Comparison of ENCODE assay signal across 1 cellular context in genomic region chr17:78925662-78926555, GRCh38.
TF ChIP-seq lines count a peak whose summit lies in the region.

No MANE protein-coding gene starts in this region.

TF ChIP-seq in HepG2, 621 proteins besides CTCF, POLR2A, EP300 and RAD21 (continued from another document and continues in another):
- TF ChIP-seq ZUFSP (CRISPR knock-in tag; IDR thresholded peaks at IDR 0.05; ENCODE audit: borderline replicate concordance) (no peak), ASH2L (IDR thresholded peaks at IDR 0.05; ENCODE audit: insufficient read length, low read depth, low read length) (peak; percentile 34), SAP130 (CRISPR knock-in tag; IDR thresholded peaks at IDR 0.05; ENCODE audit: low read depth) (peak; percentile 77), ZBTB43 (CRISPR knock-in tag; conservative IDR thresholded peaks at IDR 0.05) (no peak), CREB3 (CRISPR knock-in tag; IDR thresholded peaks at IDR 0.05) (no peak), NAIF1 (CRISPR knock-in tag; IDR thresholded peaks at IDR 0.05; ENCODE audit: borderline replicate concordance) (no peak), ZNF841 (CRISPR knock-in tag; IDR thresholded peaks at IDR 0.05; ENCODE audit: borderline replicate concordance) (no peak), TCF12 (IDR thresholded peaks at IDR 0.05) (no peak), TCF12 (CRISPR knock-in tag; IDR thresholded peaks at IDR 0.05) (no peak), GATAD2A (CRISPR knock-in tag; IDR thresholded peaks at IDR 0.05) (peak; percentile 51; the same call in 1 of the 2 replicates), PLSCR1 (CRISPR knock-in tag; IDR thresholded peaks at IDR 0.05; ENCODE audit: borderline replicate concordance) (no peak), ZNF20 (CRISPR knock-in tag; IDR thresholded peaks at IDR 0.05) (no peak), RARG (CRISPR knock-in tag; IDR thresholded peaks at IDR 0.05; ENCODE audit: low read depth) (no peak), DR1 (CRISPR knock-in tag; IDR thresholded peaks at IDR 0.05) (no peak), NR2F2 (IDR thresholded peaks at IDR 0.05; ENCODE audit: borderline replicate concordance, low read depth) (0 out of 2 replicates have a peak, but pooled peaks have one; percentile 46), ZNF644 (CRISPR knock-in tag; IDR thresholded peaks at IDR 0.05; ENCODE audit: low read depth) (no peak), ZNF18 (CRISPR knock-in tag; IDR thresholded peaks at IDR 0.05; ENCODE audit: insufficient replicate concordance) (peak; percentile 57), CBX1 (IDR thresholded peaks at IDR 0.05; ENCODE audit: low read depth) (no peak), ZNF687 (CRISPR knock-in tag; IDR thresholded peaks at IDR 0.05) (peak; percentile 77), STAT5B (CRISPR knock-in tag; IDR thresholded peaks at IDR 0.05) (no peak), MED1 (CRISPR knock-in tag; IDR thresholded peaks at IDR 0.05) (0 out of 2 replicates have a peak, but pooled peaks have one; percentile 42), DNMT3B (CRISPR knock-in tag; conservative IDR thresholded peaks at IDR 0.05) (no peak), PATZ1 (CRISPR knock-in tag; IDR thresholded peaks at IDR 0.05) (peak; percentile 17; the same call in 1 of the 2 replicates), ZNF432 (CRISPR knock-in tag; IDR thresholded peaks at IDR 0.05; ENCODE audit: borderline replicate concordance) (no peak), ZNF44 (CRISPR knock-in tag; IDR thresholded peaks at IDR 0.05) (no peak), ZBTB4 (CRISPR knock-in tag; IDR thresholded peaks at IDR 0.05; ENCODE audit: borderline replicate concordance) (no peak), ZNF274 (CRISPR knock-in tag; IDR thresholded peaks at IDR 0.05) (no peak), ZNF777 (CRISPR knock-in tag; IDR thresholded peaks at IDR 0.05) (peak; percentile 60; the same call in 1 of the 2 replicates), NR1H2 (CRISPR knock-in tag; IDR thresholded peaks at IDR 0.05; ENCODE audit: borderline replicate concordance, low read depth) (no peak), TEAD2 (CRISPR knock-in tag; IDR thresholded peaks at IDR 0.05) (no peak), TARDBP (CRISPR knock-in tag; IDR thresholded peaks at IDR 0.05) (no peak), YY1 (IDR thresholded peaks at IDR 0.05; ENCODE audit: insufficient read depth, insufficient replicate concordance, low read depth, low read length) (no peak), ZNF703 (CRISPR knock-in tag; IDR thresholded peaks at IDR 0.05; ENCODE audit: borderline replicate concordance) (no peak), ZNF556 (CRISPR knock-in tag; IDR thresholded peaks at IDR 0.05; ENCODE audit: borderline replicate concordance) (peak; percentile 75; the same call in 1 of the 2 replicates), ZNF891 (CRISPR knock-in tag; IDR thresholded peaks at IDR 0.05) (peak; percentile 64; the same call in 1 of the 2 replicates), LRRFIP1 (CRISPR knock-in tag; conservative IDR thresholded peaks at IDR 0.05) (no peak), NR2F6 (IDR thresholded peaks at IDR 0.05) (no peak), NR2F6 (CRISPR knock-in tag; IDR thresholded peaks at IDR 0.05) (peak; percentile 16; the same call in 1 of the 2 replicates), ZNF512B (CRISPR knock-in tag; IDR thresholded peaks at IDR 0.05; ENCODE audit: borderline replicate concordance) (peak; percentile 43; the same call in 1 of the 2 replicates)
